Comparison of ENCODE assay signal across 1 cellular context in the genomic region with DNA sequence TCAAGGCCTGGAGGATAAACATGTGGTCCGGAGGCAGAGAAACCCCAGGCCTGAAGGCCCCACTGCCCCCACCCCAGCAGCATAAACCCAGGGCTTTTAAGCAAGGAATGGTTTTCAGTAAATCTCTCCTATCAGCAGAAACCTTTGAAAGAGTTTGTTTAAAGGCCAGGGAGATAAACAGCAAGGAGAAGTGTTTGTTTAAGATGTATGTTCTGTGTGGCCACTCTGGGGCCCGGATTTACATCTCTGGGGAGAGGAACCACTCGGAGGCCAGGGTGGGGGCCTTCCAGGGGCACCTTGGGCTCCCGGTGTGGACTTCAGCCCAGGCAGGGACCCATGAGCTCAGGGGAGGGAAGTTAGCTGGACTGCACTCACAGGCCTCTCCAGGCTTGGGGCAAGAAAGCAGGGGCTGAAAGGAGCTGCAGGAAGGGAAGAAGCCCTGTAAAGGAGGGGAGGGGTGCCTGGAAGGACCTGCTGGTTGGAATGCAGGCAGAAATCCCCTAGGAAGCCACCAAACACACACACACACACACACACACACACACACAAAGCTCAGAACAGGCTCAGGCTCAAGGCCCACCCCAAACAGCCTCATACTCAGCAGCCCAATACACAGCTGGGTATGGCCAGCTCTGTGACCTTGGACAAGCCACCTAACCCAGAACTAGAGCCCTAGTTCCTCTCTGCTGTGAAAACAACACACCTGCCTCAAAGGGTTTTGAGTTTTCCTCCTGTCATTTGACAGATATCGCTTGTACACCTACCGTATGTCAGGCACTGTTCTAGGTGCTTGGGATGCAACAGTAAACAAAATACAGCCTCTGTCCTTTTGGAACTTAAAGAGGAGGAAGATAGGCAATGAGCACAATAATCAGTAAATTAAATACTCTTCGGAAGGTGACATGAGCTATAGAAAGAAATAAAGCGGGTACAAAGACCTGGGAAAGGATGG.
TF ChIP-seq lines count a peak whose summit lies in the region.

No MANE protein-coding gene starts in this region.

TF ChIP-seq in HepG2, 621 proteins besides CTCF, POLR2A, EP300 and RAD21 (continued from another document and continues in another):
- TF ChIP-seq, protein P1, sequence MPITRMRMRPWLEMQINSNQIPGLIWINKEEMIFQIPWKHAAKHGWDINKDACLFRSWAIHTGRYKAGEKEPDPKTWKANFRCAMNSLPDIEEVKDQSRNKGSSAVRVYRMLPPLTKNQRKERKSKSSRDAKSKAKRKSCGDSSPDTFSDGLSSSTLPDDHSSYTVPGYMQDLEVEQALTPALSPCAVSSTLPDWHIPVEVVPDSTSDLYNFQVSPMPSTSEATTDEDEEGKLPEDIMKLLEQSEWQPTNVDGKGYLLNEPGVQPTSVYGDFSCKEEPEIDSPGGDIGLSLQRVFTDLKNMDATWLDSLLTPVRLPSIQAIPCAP (CRISPR knock-in tag; IDR thresholded peaks at IDR 0.05; ENCODE audit: low read depth) = no peak; the same call in 1 of the 2 replicates
- TF ChIP-seq, protein P2, sequence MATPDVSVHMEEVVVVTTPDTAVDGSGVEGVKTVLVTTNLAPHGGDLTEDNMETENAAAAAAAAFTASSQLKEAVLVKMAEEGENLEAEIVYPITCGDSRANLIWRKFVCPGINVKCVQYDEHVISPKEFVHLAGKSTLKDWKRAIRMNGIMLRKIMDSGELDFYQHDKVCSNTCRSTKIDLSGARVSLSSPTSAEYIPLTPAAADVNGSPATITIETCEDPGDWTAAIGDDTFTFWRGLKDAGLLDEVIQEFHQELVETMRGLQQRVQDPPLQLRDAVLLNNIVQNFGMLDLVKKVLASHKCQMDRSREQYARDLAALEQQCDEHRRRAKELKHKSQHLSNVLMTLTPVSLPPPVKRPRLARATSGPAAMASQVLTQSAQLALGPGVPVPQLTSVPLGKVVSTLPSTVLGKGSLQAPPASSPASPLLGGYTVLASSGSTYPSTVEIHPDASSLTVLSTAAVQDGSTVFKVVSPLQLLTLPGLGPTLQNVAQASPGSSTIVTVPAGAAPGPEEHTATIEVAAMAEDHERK (CRISPR knock-in tag; IDR thresholded peaks at IDR 0.05; ENCODE audit: low read depth) = no peak
- TF ChIP-seq NR0B2 (CRISPR knock-in tag; IDR thresholded peaks at IDR 0.05) (0 out of 2 replicates have a peak, but pooled peaks have one; percentile 57), ZNF430 (CRISPR knock-in tag; IDR thresholded peaks at IDR 0.05) (peak; percentile 24; the same call in 1 of the 2 replicates), ZBTB2 (CRISPR knock-in tag; IDR thresholded peaks at IDR 0.05; ENCODE audit: low read depth) (peak; percentile 51; the same call in 1 of the 2 replicates), KAT7 (CRISPR knock-in tag; IDR thresholded peaks at IDR 0.05; ENCODE audit: borderline replicate concordance) (no peak), KLF16 (CRISPR knock-in tag; IDR thresholded peaks at IDR 0.05) (peak in 1 of 2 experiments; percentile 71; a peak in 2 of 4 replicates), BRF2 (CRISPR knock-in tag; IDR thresholded peaks at IDR 0.05) (peak; percentile 36), ZNF567 (CRISPR knock-in tag; IDR thresholded peaks at IDR 0.05; ENCODE audit: borderline replicate concordance) (no peak), DNMT3B (CRISPR knock-in tag; conservative IDR thresholded peaks at IDR 0.05) (0 out of 2 replicates have a peak, but pooled peaks have one; percentile 43), ZNF33A (CRISPR knock-in tag; IDR thresholded peaks at IDR 0.05; ENCODE audit: borderline replicate concordance) (peak; percentile 62; the same call in 1 of the 2 replicates), ZXDC (CRISPR knock-in tag; IDR thresholded peaks at IDR 0.05) (peak; percentile 84; the same call in 1 of the 2 replicates), PITX1 (CRISPR knock-in tag; IDR thresholded peaks at IDR 0.05) (peak; percentile 95), ZNF749 (CRISPR knock-in tag; IDR thresholded peaks at IDR 0.05; ENCODE audit: borderline replicate concordance) (no peak), FOXK1 (CRISPR knock-in tag; IDR thresholded peaks at IDR 0.05; ENCODE audit: borderline replicate concordance, low read depth) (peak; percentile 68), TBX2 (CRISPR knock-in tag; IDR thresholded peaks at IDR 0.05; ENCODE audit: borderline replicate concordance) (peak; percentile 86), ZIK1 (CRISPR knock-in tag; IDR thresholded peaks at IDR 0.05; ENCODE audit: borderline replicate concordance, low read depth) (no peak), ZNF382 (CRISPR knock-in tag; IDR thresholded peaks at IDR 0.05; ENCODE audit: borderline replicate concordance) (no peak), AKAP8 (CRISPR knock-in tag; IDR thresholded peaks at IDR 0.05) (no peak), SIX4 (CRISPR knock-in tag; IDR thresholded peaks at IDR 0.05) (no peak), ATRX (CRISPR knock-in tag; IDR thresholded peaks at IDR 0.05; ENCODE audit: borderline replicate concordance) (no peak), XBP1 (CRISPR knock-in tag; IDR thresholded peaks at IDR 0.05) (0 out of 2 replicates have a peak, but pooled peaks have one; percentile 15), ZFP36L1 (CRISPR knock-in tag; IDR thresholded peaks at IDR 0.05) (peak; percentile 72; the same call in 1 of the 2 replicates), MBNL3 (CRISPR knock-in tag; conservative IDR thresholded peaks at IDR 0.05) (0 out of 2 replicates have a peak, but pooled peaks have one; percentile 59), JUND (CRISPR knock-in tag; IDR thresholded peaks at IDR 0.05) (no peak; the same call in 1 of the 2 replicates), KDM5A (IDR thresholded peaks at IDR 0.05; ENCODE audit: borderline replicate concordance, low read length) (no peak; the same call in 1 of the 2 replicates), ZNF383 (CRISPR knock-in tag; IDR thresholded peaks at IDR 0.05; ENCODE audit: borderline replicate concordance) (peak; percentile 61; the same call in 1 of the 2 replicates), SRSF9 (IDR thresholded peaks at IDR 0.05; ENCODE audit: borderline replicate concordance, insufficient read depth, low read depth, low read length, poor library complexity, severe bottlenecking) (no peak), SRY (CRISPR knock-in tag; IDR thresholded peaks at IDR 0.05) (0 out of 2 replicates have a peak, but pooled peaks have one; percentile 44), HNRNPK (IDR thresholded peaks at IDR 0.05; ENCODE audit: low read depth, low read length, poor library complexity, severe bottlenecking) (no peak), MAFK (conservative IDR thresholded peaks at IDR 0.05 in 1 of 2, IDR thresholded peaks at IDR 0.05 in 1 of 2; ENCODE audit: low read length in 2 of 2) (peak; percentile 73 to 84), ZNF333 (CRISPR knock-in tag; IDR thresholded peaks at IDR 0.05; ENCODE audit: borderline replicate concordance) (no peak), ZNF335 (CRISPR knock-in tag; IDR thresholded peaks at IDR 0.05) (no peak), ZC3H13 (CRISPR knock-in tag; IDR thresholded peaks at IDR 0.05) (no peak), ZNF839 (CRISPR knock-in tag; IDR thresholded peaks at IDR 0.05; ENCODE audit: borderline replicate concordance) (no peak), MAFF (IDR thresholded peaks at IDR 0.05; ENCODE audit: low read depth, low read length) (peak; percentile 63; the same call in 1 of the 2 replicates), ZBTB21 (CRISPR knock-in tag; IDR thresholded peaks at IDR 0.05) (no peak), NRL (CRISPR knock-in tag; IDR thresholded peaks at IDR 0.05; ENCODE audit: borderline replicate concordance) (no peak), POLR2AphosphoS2 (IDR thresholded peaks at IDR 0.05; ENCODE audit: low read depth, low read length) (no peak), ZBTB8A (CRISPR knock-in tag; IDR thresholded peaks at IDR 0.05; ENCODE audit: borderline replicate concordance, low read depth) (0 out of 2 replicates have a peak, but pooled peaks have one; percentile 60), BORCS8-MEF2B (CRISPR knock-in tag; IDR thresholded peaks at IDR 0.05) (peak; percentile 68; the same call in 1 of the 2 replicates)
- TF ChIP-seq, protein P3, sequence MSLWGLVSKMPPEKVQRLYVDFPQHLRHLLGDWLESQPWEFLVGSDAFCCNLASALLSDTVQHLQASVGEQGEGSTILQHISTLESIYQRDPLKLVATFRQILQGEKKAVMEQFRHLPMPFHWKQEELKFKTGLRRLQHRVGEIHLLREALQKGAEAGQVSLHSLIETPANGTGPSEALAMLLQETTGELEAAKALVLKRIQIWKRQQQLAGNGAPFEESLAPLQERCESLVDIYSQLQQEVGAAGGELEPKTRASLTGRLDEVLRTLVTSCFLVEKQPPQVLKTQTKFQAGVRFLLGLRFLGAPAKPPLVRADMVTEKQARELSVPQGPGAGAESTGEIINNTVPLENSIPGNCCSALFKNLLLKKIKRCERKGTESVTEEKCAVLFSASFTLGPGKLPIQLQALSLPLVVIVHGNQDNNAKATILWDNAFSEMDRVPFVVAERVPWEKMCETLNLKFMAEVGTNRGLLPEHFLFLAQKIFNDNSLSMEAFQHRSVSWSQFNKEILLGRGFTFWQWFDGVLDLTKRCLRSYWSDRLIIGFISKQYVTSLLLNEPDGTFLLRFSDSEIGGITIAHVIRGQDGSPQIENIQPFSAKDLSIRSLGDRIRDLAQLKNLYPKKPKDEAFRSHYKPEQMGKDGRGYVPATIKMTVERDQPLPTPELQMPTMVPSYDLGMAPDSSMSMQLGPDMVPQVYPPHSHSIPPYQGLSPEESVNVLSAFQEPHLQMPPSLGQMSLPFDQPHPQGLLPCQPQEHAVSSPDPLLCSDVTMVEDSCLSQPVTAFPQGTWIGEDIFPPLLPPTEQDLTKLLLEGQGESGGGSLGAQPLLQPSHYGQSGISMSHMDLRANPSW (CRISPR knock-in tag; IDR thresholded peaks at IDR 0.05; ENCODE audit: borderline replicate concordance) = no peak; the same call in 1 of the 2 replicates
- TF ChIP-seq, protein P4, sequence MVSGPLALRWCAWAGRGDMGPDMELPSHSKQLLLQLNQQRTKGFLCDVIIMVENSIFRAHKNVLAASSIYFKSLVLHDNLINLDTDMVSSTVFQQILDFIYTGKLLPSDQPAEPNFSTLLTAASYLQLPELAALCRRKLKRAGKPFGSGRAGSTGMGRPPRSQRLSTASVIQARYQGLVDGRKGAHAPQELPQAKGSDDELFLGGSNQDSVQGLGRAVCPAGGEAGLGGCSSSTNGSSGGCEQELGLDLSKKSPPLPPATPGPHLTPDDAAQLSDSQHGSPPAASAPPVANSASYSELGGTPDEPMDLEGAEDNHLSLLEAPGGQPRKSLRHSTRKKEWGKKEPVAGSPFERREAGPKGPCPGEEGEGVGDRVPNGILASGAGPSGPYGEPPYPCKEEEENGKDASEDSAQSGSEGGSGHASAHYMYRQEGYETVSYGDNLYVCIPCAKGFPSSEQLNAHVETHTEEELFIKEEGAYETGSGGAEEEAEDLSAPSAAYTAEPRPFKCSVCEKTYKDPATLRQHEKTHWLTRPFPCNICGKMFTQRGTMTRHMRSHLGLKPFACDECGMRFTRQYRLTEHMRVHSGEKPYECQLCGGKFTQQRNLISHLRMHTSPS (CRISPR knock-in tag; IDR thresholded peaks at IDR 0.05; ENCODE audit: low read depth) = peak; percentile 47; the same call in 1 of the 2 replicates
- TF ChIP-seq, protein P5, sequence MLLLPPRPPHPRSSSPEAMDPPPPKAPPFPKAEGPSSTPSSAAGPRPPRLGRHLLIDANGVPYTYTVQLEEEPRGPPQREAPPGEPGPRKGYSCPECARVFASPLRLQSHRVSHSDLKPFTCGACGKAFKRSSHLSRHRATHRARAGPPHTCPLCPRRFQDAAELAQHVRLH (CRISPR knock-in tag; IDR thresholded peaks at IDR 0.05; ENCODE audit: borderline replicate concordance, low read depth) = no peak
- TF ChIP-seq, protein P6, sequence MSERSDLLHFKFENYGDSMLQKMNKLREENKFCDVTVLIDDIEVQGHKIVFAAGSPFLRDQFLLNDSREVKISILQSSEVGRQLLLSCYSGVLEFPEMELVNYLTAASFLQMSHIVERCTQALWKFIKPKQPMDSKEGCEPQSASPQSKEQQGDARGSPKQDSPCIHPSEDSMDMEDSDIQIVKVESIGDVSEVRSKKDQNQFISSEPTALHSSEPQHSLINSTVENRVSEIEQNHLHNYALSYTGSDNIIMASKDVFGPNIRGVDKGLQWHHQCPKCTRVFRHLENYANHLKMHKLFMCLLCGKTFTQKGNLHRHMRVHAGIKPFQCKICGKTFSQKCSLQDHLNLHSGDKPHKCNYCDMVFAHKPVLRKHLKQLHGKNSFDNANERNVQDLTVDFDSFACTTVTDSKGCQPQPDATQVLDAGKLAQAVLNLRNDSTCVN (CRISPR knock-in tag; IDR thresholded peaks at IDR 0.05; ENCODE audit: borderline replicate concordance) = no peak
